Comparison of ENCODE assay signal across 8 cellular contexts in genomic region chr9:134024828-134025605, GRCh38.
A peak's percentile ranks its signal among the peaks of the same experiment; 100 is the strongest.
DNase-seq lines count a peak whose midpoint lies in the region; ATAC-seq and TF ChIP-seq lines count a peak whose summit lies in the region.

A gene with protein sequence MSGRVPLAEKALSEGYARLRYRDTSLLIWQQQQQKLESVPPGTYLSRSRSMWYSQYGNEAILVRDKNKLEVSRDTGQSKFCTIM (plus strand): TSS chr9:134025481. CDS start chr9:134026748, 1,267 bp downstream.

- peaks cover 3% of the 10 kb centered on the region for H3K36me3 Mint-ChIP-seq in central memory CD8-positive, alpha-beta T cell (ENCODE audit: insufficient read depth)

- peaks cover 15% of the 10 kb centered on the region for H3K4me1 Mint-ChIP-seq in central memory CD8-positive, alpha-beta T cell

- H3K27ac Mint-ChIP-seq in central memory CD8-positive, alpha-beta T cell (ENCODE audit: low read depth), result peak within 1 kb of the TSS; percentile 51

- ATAC-seq in HG03280 (IDR thresholded peaks at IDR 0.05; ENCODE audit: unreplicated experiment), result peak; percentile 87
- ATAC-seq in central memory CD8-positive, alpha-beta T cell (replicated peaks; ENCODE audit: extremely low read depth, poor library complexity, severe bottlenecking), result peak; percentile 91

- no peaks in the 10 kb centered on the region for H3K9me3 Mint-ChIP-seq in central memory CD8-positive, alpha-beta T cell

- DNase-seq in ACHN (peak; percentile 94), NCI-H345 treated with DMSO at 0.1 percent for 48 hours (lab: John Stamatoyannopoulos, UW; ENCODE audit: unreplicated experiment) (peak; percentile 90), iris pigment epithelial cell (ENCODE audit: low read depth) (peak; percentile 100)
- peak; percentile 88 for DNase-seq in activated CD4-positive, CD25-positive, alpha-beta regulatory T cell treated with anti-CD3 and anti-CD28 coated beads, Interleukin-2, amount 50 U/mL, for 16 hours (ENCODE audit: low read depth, low spot score)
- peak; percentile 73 to 85 for DNase-seq in central memory CD8-positive, alpha-beta T cell (ENCODE audit: low spot score in 2 of 2)
- peak; percentile 79 to 87 for DNase-seq in stimulated activated CD4-positive, alpha-beta T cell treated with anti-CD3 and anti-CD28 coated beads, Interleukin-12 subunit alpha, Interleukin-12 subunit beta, amount 100 ng/mL, for 24 hours (ENCODE audit: low read depth in 2 of 2)

- peak within 1 kb of the TSS; percentile 76 for H3K4me3 Mint-ChIP-seq in central memory CD8-positive, alpha-beta T cell

- in situ Hi-C loops in ACHN (cut with HindIII; ENCODE audit: low pct_ligation_motif_present, low pct_unique_long_range_greater_than_20kb, low sequenced_read_pairs) (no loop called here), GM18951 (cut with MboI; ENCODE audit: low sequenced_read_pairs, unreplicated experiment) (no loop called here)

- TF ChIP-seq POLR2A in GM18951 (IDR thresholded peaks at IDR 0.05; ENCODE audit: extremely low read depth, insufficient read depth, insufficient read length), result peak; percentile 52

- H3K27me3 Mint-ChIP-seq in central memory CD8-positive, alpha-beta T cell, result no peaks in the 10 kb centered on the region

Comparison
In these comparisons a context has a peak if more than half of its experiments do, and no peak if none do; other contexts are left out.
1. Peak in every context shown above with its lines: DNase-seq and ATAC-seq.